In the genomic region with DNA sequence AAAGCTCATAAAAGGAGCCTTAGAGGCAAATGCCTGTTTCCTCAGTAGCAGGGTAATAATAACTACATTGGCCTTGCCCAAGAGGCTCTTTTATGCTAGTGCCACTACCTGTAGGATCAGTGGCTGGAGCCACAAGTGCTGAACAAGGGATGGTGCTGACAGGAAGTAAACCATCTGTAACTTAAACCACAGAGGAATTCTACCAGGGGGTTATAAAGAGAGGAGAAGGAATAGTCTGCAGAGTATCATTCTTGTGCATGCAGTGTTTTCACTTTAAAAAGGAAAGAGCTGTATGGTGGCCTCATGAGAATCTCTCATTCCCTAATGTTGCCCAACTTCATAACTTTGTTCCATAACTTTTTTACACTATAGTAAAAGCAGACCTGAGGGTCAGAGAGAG, we compare ENCODE assay signal across 29 cellular contexts.
"Had no signal": no experiment of that assay in that cellular context is flagged by ENCODE, and none has a peak within 500 bp of the region (broad histone marks: within the 10 kb centered on the region; RNA-seq: fewer than 3 reads in every experiment).

No MANE protein-coding gene starts in this region.

- H3K4me3 ChIP-seq: breast epithelium, colonic mucosa, gastrocnemius medialis, hepatocyte, pancreas, prostate gland, suprapubic skin, tibial artery, upper lobe of right lung had no signal

- H3K36me3 ChIP-seq: breast epithelium, colonic mucosa, gastrocnemius medialis, pancreas, prostate gland, upper lobe of right lung had no signal

- FAIRE-seq: endometrium, pancreas, TTC549 had no signal

- DNase-seq: activated CD4-positive, alpha-beta memory T cell treated with anti-CD3 and anti-CD28 coated beads for 36 hours; activated CD4-positive, alpha-beta T cell treated with anti-CD3 and anti-CD28 coated beads for 4 hours; activated CD8-positive, alpha-beta memory T cell treated with anti-CD3 and anti-CD28 coated beads, Interleukin-2, amount 50 U/mL, for 4 hours; activated gamma-delta T cell; activated naive CD4-positive, alpha-beta T cell treated with anti-CD3 and anti-CD28 coated beads, Interleukin-2, amount 10 ng/mL, durations not matched to agents 7 days and 5 days; activated naive CD8-positive, alpha-beta T cell treated with anti-CD3 and anti-CD28 coated beads, Interleukin-2, amount 10 ng/mL, durations not matched to agents 7 days and 5 days; activated T-cell treated with anti-CD3 and anti-CD28 coated beads, Interleukin-2, amount 50 U/mL, for 1 hour; amygdala; colonic mucosa; effector CD8-positive, alpha-beta T cell; gastrocnemius medialis; glutamatergic neuron; islet precursor cell; left ventricle myocardium superior; naive B cell; pancreas; retina; stimulated activated CD4-positive, alpha-beta T cell treated with anti-CD3 and anti-CD28 coated beads, Interleukin-15, amount 100 ng/mL, for 24 hours; stimulated activated naive CD4-positive, alpha-beta T cell; tibial artery; upper lobe of right lung had no signal

- ATAC-seq: gastrocnemius medialis, left ventricle myocardium superior, pancreas, upper lobe of right lung had no signal

- H3K27ac ChIP-seq: breast epithelium, colonic mucosa, epithelial cell of prostate, gastrocnemius medialis, pancreas, prostate gland, suprapubic skin, tibial artery, upper lobe of right lung, VCaP had no signal

- H3K9me3 ChIP-seq: breast epithelium, colonic mucosa, gastrocnemius medialis, pancreas, prostate gland, suprapubic skin, tibial artery, upper lobe of right lung had no signal

- H2AFZ ChIP-seq: hepatocyte had no signal

- H3K4me1 ChIP-seq: breast epithelium, colonic mucosa, prostate gland, suprapubic skin had no signal

- H3K27me3 ChIP-seq: breast epithelium, colonic mucosa, gastrocnemius medialis, hepatocyte, pancreas, suprapubic skin, tibial artery, upper lobe of right lung had no signal

- H3K4me2 ChIP-seq: hepatocyte had no signal
